ENCODE assay signal across 25 cellular contexts in the genomic region with DNA sequence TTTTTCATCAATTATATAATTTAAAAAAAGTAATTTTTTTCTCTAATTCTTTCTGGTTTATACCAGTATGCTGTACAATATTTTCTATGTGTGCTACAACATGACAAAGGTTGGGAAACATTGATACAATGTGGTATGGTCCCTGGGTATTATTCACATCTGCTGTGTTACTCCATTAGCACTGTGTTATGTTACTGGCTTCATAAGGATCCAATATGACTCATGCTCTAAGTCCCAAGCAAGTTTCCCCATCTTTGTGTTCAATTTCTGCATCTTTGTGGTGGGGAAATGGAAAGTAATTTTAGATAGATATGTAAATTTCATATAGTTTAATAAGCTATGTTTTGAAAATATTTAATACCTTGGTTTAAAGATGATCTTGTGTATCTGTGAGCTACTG. TPM values are rescaled to one million over a fixed set of nuclear protein-coding genes. Genes with fewer than 3 reads are reported as not detected.
A peak's percentile ranks its signal among the peaks of the same experiment; 100 is the strongest.
DNase-seq lines count a peak whose midpoint lies in the region; ATAC-seq, FAIRE-seq and TF ChIP-seq lines count a peak whose summit lies in the region.
"Had no signal": no experiment of that assay in that cellular context is flagged by ENCODE, and none has a peak within 500 bp of the region (broad histone marks: within the 10 kb centered on the region; RNA-seq: fewer than 3 reads in every experiment).

No MANE protein-coding gene starts in this region.

- no peaks in the 10 kb centered on the region for H3K9me3 Mint-ChIP-seq in activated CD8-positive, alpha-beta T cell treated with anti-CD3 and anti-CD28 coated beads for 36 hours
- H3K9me3 Mint-ChIP-seq in activated CD8-positive, alpha-beta T cell treated with anti-CD3 and anti-CD28 coated beads, Interleukin-2, amount 10 ng/mL, durations not matched to agents 7 days and 5 days (ENCODE audit: insufficient read depth): no peaks in the 10 kb centered on the region
- H3K9me3 Mint-ChIP-seq: nephron; stimulated activated effector memory CD8-positive, alpha-beta T cell treated with anti-CD3 and anti-CD28 coated beads, Interleukin-12 subunit alpha, Interleukin-12 subunit beta, amount 100 ng/mL, for 72 hours had no signal

- no peak for ATAC-seq in activated CD8-positive, alpha-beta T cell treated with anti-CD3 and anti-CD28 coated beads for 36 hours
- ATAC-seq in activated CD8-positive, alpha-beta T cell treated with anti-CD3 and anti-CD28 coated beads, Interleukin-2, amount 10 ng/mL, durations not matched to agents 7 days and 5 days: no peak
- ATAC-seq in pancreas: no peak
- no peak for ATAC-seq in HG02970 (IDR thresholded peaks at IDR 0.05; ENCODE audit: low FRiP score, unreplicated experiment)
- ATAC-seq: A549; K562; left lung; stimulated activated effector memory CD8-positive, alpha-beta T cell treated with anti-CD3 and anti-CD28 coated beads, Interleukin-12 subunit alpha, Interleukin-12 subunit beta, amount 100 ng/mL, for 72 hours had no signal

- no peaks in the 10 kb centered on the region for H3K4me1 ChIP-seq in pancreas
- H3K4me1 ChIP-seq: left lung had no signal

- intact Hi-C loops in activated CD8-positive, alpha-beta T cell treated with anti-CD3 and anti-CD28 coated beads for 36 hours (cut with micrococcal nuclease): no loop called here
- intact Hi-C loops in pancreas (cut with DNase I): no loop called here

- no peaks in the 10 kb centered on the region for H3K9me3 ChIP-seq in pancreas
- H3K9me3 ChIP-seq: A549, heart right ventricle, left lung, sigmoid colon, thoracic aorta had no signal

- H3K27me3 Mint-ChIP-seq in activated CD8-positive, alpha-beta T cell treated with anti-CD3 and anti-CD28 coated beads for 36 hours: no peaks in the 10 kb centered on the region
- no peaks in the 10 kb centered on the region for H3K27me3 Mint-ChIP-seq in activated CD8-positive, alpha-beta T cell treated with anti-CD3 and anti-CD28 coated beads, Interleukin-2, amount 10 ng/mL, durations not matched to agents 7 days and 5 days (ENCODE audit: low read depth)

- no peak for TF ChIP-seq CTCF in activated CD8-positive, alpha-beta T cell treated with anti-CD3 and anti-CD28 coated beads for 36 hours (IDR thresholded peaks at IDR 0.05)
- TF ChIP-seq CTCF in pancreas (IDR thresholded peaks at IDR 0.05): no peak

- peaks cover 17% of the 10 kb centered on the region for H3K4me1 Mint-ChIP-seq in activated CD8-positive, alpha-beta T cell treated with anti-CD3 and anti-CD28 coated beads for 36 hours (ENCODE audit: low read depth)
- H3K4me1 Mint-ChIP-seq in activated CD8-positive, alpha-beta T cell treated with anti-CD3 and anti-CD28 coated beads, Interleukin-2, amount 10 ng/mL, durations not matched to agents 7 days and 5 days (ENCODE audit: low read depth): no peaks in the 10 kb centered on the region

- peaks cover 10% of the 10 kb centered on the region for H3K36me3 Mint-ChIP-seq in activated CD8-positive, alpha-beta T cell treated with anti-CD3 and anti-CD28 coated beads for 36 hours (ENCODE audit: low read depth)
- H3K36me3 Mint-ChIP-seq in activated CD8-positive, alpha-beta T cell treated with anti-CD3 and anti-CD28 coated beads, Interleukin-2, amount 10 ng/mL, durations not matched to agents 7 days and 5 days (ENCODE audit: low read depth): peaks cover 40% of the 10 kb centered on the region

- DNase-seq in activated CD8-positive, alpha-beta T cell treated with anti-CD3 and anti-CD28 coated beads for 36 hours: no peak
- DNase-seq in activated CD8-positive, alpha-beta T cell treated with anti-CD3 and anti-CD28 coated beads, Interleukin-2, amount 10 ng/mL, durations not matched to agents 7 days and 5 days: no peak
- DNase-seq in RKO (ENCODE audit: low spot score) (peak; percentile 15), pancreas (no peak), foreskin melanocyte (no peak), DMS153 (lab: John Stamatoyannopoulos, UW) (no peak)
- DNase-seq: GOT3, heart right ventricle, left lung, midbrain, NCI-H1105 treated with DMSO at 0.1 percent for 48 hours, NCI-H510A, sigmoid colon, T1000 had no signal

- peak; percentile 55 for FAIRE-seq in colon (lab: Jason Lieb, UNC)
- peak; percentile 75 for FAIRE-seq in pancreas (lab: Jason Lieb, UNC)
- FAIRE-seq: A549, D721Med, K562 had no signal

- peak overlapping the region; percentile 51 for H3K27ac Mint-ChIP-seq in activated CD8-positive, alpha-beta T cell treated with anti-CD3 and anti-CD28 coated beads for 36 hours
- H3K27ac Mint-ChIP-seq in activated CD8-positive, alpha-beta T cell treated with anti-CD3 and anti-CD28 coated beads, Interleukin-2, amount 10 ng/mL, durations not matched to agents 7 days and 5 days: no peak overlapping the region
- H3K27ac Mint-ChIP-seq: nephron had no signal

- peaks cover 3 to 34% (median 10%) of the 10 kb centered on the region in 3 donors for H3K36me3 ChIP-seq in pancreas

- no peak overlapping the region for H3K27ac ChIP-seq in pancreas
- H3K27ac ChIP-seq: A549, C4-2B, cardiac muscle cell, heart right ventricle, left lung, RWPE1, sigmoid colon, thoracic aorta had no signal

- POLR2A ChIA-PET in activated CD8-positive, alpha-beta T cell treated with anti-CD3 and anti-CD28 coated beads for 36 hours (lab: Charles Lee): no interaction called here
- POLR2A ChIA-PET in activated CD8-positive, alpha-beta T cell treated with anti-CD3 and anti-CD28 coated beads, Interleukin-2, amount 10 ng/mL, durations not matched to agents 7 days and 5 days (lab: Charles Lee): no interaction called here

- H3K4me3 ChIP-seq in pancreas: no peak overlapping the region
- H3K4me3 ChIP-seq: A549, cardiac muscle cell, heart right ventricle, K562, left lung, sigmoid colon, thoracic aorta had no signal

- CTCF ChIA-PET in activated CD8-positive, alpha-beta T cell treated with anti-CD3 and anti-CD28 coated beads for 36 hours (lab: Charles Lee): interaction anchor here (0.9 to 1.0 kb wide), 2 partner anchors 19 to 30 kb away, joined by 3 read pairs; no protein-coding TSS in a partner anchor
- CTCF ChIA-PET in activated CD8-positive, alpha-beta T cell treated with anti-CD3 and anti-CD28 coated beads, Interleukin-2, amount 10 ng/mL, durations not matched to agents 7 days and 5 days (lab: Charles Lee): interaction anchor here (1.2 to 2.3 kb wide), 2 partner anchors 11 to 29 kb away, joined by 3 to 15 read pairs; no protein-coding TSS in a partner anchor

- no peak overlapping the region for H3K4me3 Mint-ChIP-seq in activated CD8-positive, alpha-beta T cell treated with anti-CD3 and anti-CD28 coated beads for 36 hours
- no peak overlapping the region for H3K4me3 Mint-ChIP-seq in activated CD8-positive, alpha-beta T cell treated with anti-CD3 and anti-CD28 coated beads, Interleukin-2, amount 10 ng/mL, durations not matched to agents 7 days and 5 days
- H3K4me3 Mint-ChIP-seq: nephron; stimulated activated effector memory CD8-positive, alpha-beta T cell treated with anti-CD3 and anti-CD28 coated beads, Interleukin-12 subunit alpha, Interleukin-12 subunit beta, amount 100 ng/mL, for 72 hours had no signal

- H3K27me3 ChIP-seq in pancreas: no peaks in the 10 kb centered on the region
- H3K27me3 ChIP-seq: cardiac muscle cell, heart right ventricle, left lung, sigmoid colon had no signal

RNA-seq across cellular contexts. Expression of a gene that starts 35.8 kb away (rescaled TPM):
- 10 to 100 TPM; 16.8 to 18.6 TPM for total RNA-seq in activated CD8-positive, alpha-beta T cell treated with anti-CD3 and anti-CD28 coated beads for 36 hours
- 10 to 100 TPM; 18.7 to 19.0 TPM for total RNA-seq in activated CD8-positive, alpha-beta T cell treated with anti-CD3 and anti-CD28 coated beads, Interleukin-2, amount 10 ng/mL, durations not matched to agents 7 days and 5 days
- 1 to 10 TPM; 4.1 to 6.9 (median 4.8) TPM for total RNA-seq in pancreas
- 1 to 10 TPM; 2.1 to 5.8 TPM for polyA plus RNA-seq in pancreas
